In the genomic region with DNA sequence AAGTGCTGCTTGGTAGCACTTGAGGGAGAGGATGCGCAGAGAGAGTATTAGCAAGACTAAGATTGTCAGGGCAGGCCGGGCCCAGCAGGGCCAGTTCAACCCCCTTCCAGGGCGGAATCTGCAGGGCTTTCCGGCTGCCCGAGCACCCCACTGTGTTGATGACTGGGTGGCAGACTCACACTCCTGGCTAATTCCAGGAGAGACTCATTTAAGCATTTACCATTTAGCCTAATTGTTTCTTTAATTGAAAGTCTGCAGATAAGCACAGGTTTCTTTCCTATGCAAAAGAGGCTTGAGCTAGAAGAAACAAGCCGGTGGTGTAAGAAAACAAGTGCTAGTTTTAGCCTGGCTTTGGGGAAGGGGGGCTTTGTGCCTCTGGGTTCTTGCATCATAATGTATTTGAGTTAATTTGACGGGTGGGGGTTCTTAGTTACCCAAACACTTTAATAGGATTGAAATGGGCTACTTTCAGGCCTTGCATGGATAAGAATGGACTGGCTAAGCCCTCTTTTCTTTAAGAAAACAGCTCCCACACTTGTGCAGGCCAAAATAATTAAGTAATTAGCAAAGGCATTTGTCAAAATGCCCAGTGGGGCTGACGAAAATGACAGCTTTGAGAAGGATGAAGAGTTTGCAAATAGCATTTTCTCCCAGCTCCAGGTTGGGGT, we compare ENCODE assay signal across 1 cellular context.
TF ChIP-seq lines count a peak whose summit lies in the region.

No MANE protein-coding gene starts in this region.

TF ChIP-seq in H1, 55 proteins besides CTCF, POLR2A, EP300 and RAD21 (continued from another document):
- no peak for TF ChIP-seq CBX8 (IDR thresholded peaks at IDR 0.05; ENCODE audit: borderline replicate concordance, low read depth, low read length)
- no peak for TF ChIP-seq TAF7 (optimal IDR thresholded peaks at IDR 0.05; ENCODE audit: borderline replicate concordance, low read depth, low read length)
- no peak for TF ChIP-seq NRF1 (IDR thresholded peaks at IDR 0.05; ENCODE audit: low read depth, low read length)
- no peak; the same call in 1 of the 2 replicates for TF ChIP-seq E2F6 (IDR thresholded peaks at IDR 0.05)
- TF ChIP-seq CTBP2 (IDR thresholded peaks at IDR 0.05; ENCODE audit: borderline replicate concordance, insufficient read depth, insufficient read length, low read length) = peak; percentile 93
- TF ChIP-seq, protein P1, sequence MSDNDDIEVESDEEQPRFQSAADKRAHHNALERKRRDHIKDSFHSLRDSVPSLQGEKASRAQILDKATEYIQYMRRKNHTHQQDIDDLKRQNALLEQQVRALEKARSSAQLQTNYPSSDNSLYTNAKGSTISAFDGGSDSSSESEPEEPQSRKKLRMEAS (IDR thresholded peaks at IDR 0.05) = no peak; the same call in 1 of the 2 replicates
- TF ChIP-seq SP1 (IDR thresholded peaks at IDR 0.05; ENCODE audit: low read depth, low read length) = peak; percentile 64
- peak; percentile 35; the same call in 1 of the 2 replicates for TF ChIP-seq TBP (IDR thresholded peaks at IDR 0.05; ENCODE audit: low read depth, low read length)
- TF ChIP-seq EZH2 (IDR thresholded peaks at IDR 0.05; ENCODE audit: low read depth, low read length, severe bottlenecking) = no peak
- TF ChIP-seq BACH1 (IDR thresholded peaks at IDR 0.05; ENCODE audit: low read length) = no peak
- TF ChIP-seq FOSL1 (IDR thresholded peaks at IDR 0.05; ENCODE audit: insufficient read depth, low read depth, low read length) = no peak
- no peak for TF ChIP-seq KDM4A (IDR thresholded peaks at IDR 0.05; ENCODE audit: low read depth, low read length, severe bottlenecking)
- TF ChIP-seq SIRT6 (IDR thresholded peaks at IDR 0.05; ENCODE audit: low read length) = no peak
- TF ChIP-seq GABPA (IDR thresholded peaks at IDR 0.05; ENCODE audit: borderline replicate concordance, insufficient read depth, low read length) = 0 out of 2 replicates have a peak, but pooled peaks have one; percentile 3
- no peak for TF ChIP-seq SP2 (IDR thresholded peaks at IDR 0.05; ENCODE audit: low read length)
- TF ChIP-seq CHD7 (IDR thresholded peaks at IDR 0.05; ENCODE audit: insufficient replicate concordance, low read length) = peak; percentile 96
- no peak for TF ChIP-seq EGR1 (IDR thresholded peaks at IDR 0.05; ENCODE audit: borderline replicate concordance, low read depth, low read length)
- peak; percentile 62; the same call in 1 of the 2 replicates for TF ChIP-seq TCF12 (IDR thresholded peaks at IDR 0.05; ENCODE audit: low read depth, low read length)
- TF ChIP-seq CEBPB (IDR thresholded peaks at IDR 0.05; ENCODE audit: low read depth, low read length) = peak; percentile 97
- no peak for TF ChIP-seq JUN (IDR thresholded peaks at IDR 0.05; ENCODE audit: low read depth, low read length)
- peak; percentile 72 for TF ChIP-seq TEAD4 (IDR thresholded peaks at IDR 0.05; ENCODE audit: low read depth, low read length)
- TF ChIP-seq, protein P2, sequence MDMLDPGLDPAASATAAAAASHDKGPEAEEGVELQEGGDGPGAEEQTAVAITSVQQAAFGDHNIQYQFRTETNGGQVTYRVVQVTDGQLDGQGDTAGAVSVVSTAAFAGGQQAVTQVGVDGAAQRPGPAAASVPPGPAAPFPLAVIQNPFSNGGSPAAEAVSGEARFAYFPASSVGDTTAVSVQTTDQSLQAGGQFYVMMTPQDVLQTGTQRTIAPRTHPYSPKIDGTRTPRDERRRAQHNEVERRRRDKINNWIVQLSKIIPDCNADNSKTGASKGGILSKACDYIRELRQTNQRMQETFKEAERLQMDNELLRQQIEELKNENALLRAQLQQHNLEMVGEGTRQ (IDR thresholded peaks at IDR 0.05; ENCODE audit: low read length) = no peak
- no peak for TF ChIP-seq SRF (IDR thresholded peaks at IDR 0.05; ENCODE audit: low read depth, low read length)
- no peak; the same call in 1 of the 2 replicates for TF ChIP-seq ATF2 (IDR thresholded peaks at IDR 0.05; ENCODE audit: low read length)
- peak; percentile 44; the same call in 1 of the 2 replicates for TF ChIP-seq YY1 (IDR thresholded peaks at IDR 0.05; ENCODE audit: low read depth, low read length)
- peak; percentile 57 to 71; a peak in 2 of 4 replicates for TF ChIP-seq HDAC2 (IDR thresholded peaks at IDR 0.05; ENCODE audit: borderline replicate concordance in 1 of 2, low read depth in 2 of 2, low read length in 2 of 2)
- TF ChIP-seq CHD1 (IDR thresholded peaks at IDR 0.05; ENCODE audit: low read depth, low read length) = no peak
- TF ChIP-seq SUZ12 (IDR thresholded peaks at IDR 0.05; ENCODE audit: low read length) = no peak
- TF ChIP-seq POLR2AphosphoS5 (IDR thresholded peaks at IDR 0.05; ENCODE audit: low read depth, low read length) = no peak; the same call in 1 of the 2 replicates
- no peak for TF ChIP-seq HDAC6 (IDR thresholded peaks at IDR 0.05; ENCODE audit: low read depth, low read length)
- peak; percentile 80 for TF ChIP-seq NANOG (IDR thresholded peaks at IDR 0.05; ENCODE audit: insufficient read depth, low read depth, low read length, poor library complexity, severe bottlenecking)
- no peak for TF ChIP-seq SAP30 (IDR thresholded peaks at IDR 0.05; ENCODE audit: insufficient read depth, insufficient replicate concordance, low read length)
- no peak for TF ChIP-seq BRCA1 (IDR thresholded peaks at IDR 0.05; ENCODE audit: low read depth, low read length)
- 0 out of 4 replicates have a peak, but pooled peaks of 1 of the 2 experiments have one; percentile 14 for TF ChIP-seq SIN3A (conservative IDR thresholded peaks at IDR 0.05 in 1 of 2, IDR thresholded peaks at IDR 0.05 in 1 of 2; ENCODE audit: low read depth in 1 of 2, low read length in 2 of 2)
- TF ChIP-seq CREB1 (IDR thresholded peaks at IDR 0.05) = 0 out of 2 replicates have a peak, but pooled peaks have one; percentile 44
- TF ChIP-seq KDM5A (IDR thresholded peaks at IDR 0.05; ENCODE audit: low read length) = no peak
- TF ChIP-seq ATF3 (IDR thresholded peaks at IDR 0.05; ENCODE audit: insufficient read depth, low read depth, low read length) = no peak
- no peak for TF ChIP-seq SIX5 (IDR thresholded peaks at IDR 0.05; ENCODE audit: low read depth, low read length)
- peak; percentile 81 for TF ChIP-seq JUND (IDR thresholded peaks at IDR 0.05; ENCODE audit: low read length)
- no peak; the same call in 1 of the 2 replicates for TF ChIP-seq SP4 (IDR thresholded peaks at IDR 0.05; ENCODE audit: low read length)
- TF ChIP-seq CBX5 (IDR thresholded peaks at IDR 0.05; ENCODE audit: low read depth, low read length) = no peak
- TF ChIP-seq RXRA (IDR thresholded peaks at IDR 0.05; ENCODE audit: insufficient read depth, low read depth, low read length) = no peak
- TF ChIP-seq ZNF274 (IDR thresholded peaks at IDR 0.05; ENCODE audit: borderline replicate concordance, extremely low read depth, low read length) = no peak
- TF ChIP-seq ASH2L (IDR thresholded peaks at IDR 0.05; ENCODE audit: low read length) = no peak
- 0 out of 2 replicates have a peak, but pooled peaks have one; percentile 17 for TF ChIP-seq GTF2F1 (IDR thresholded peaks at IDR 0.05; ENCODE audit: borderline replicate concordance, low read depth, low read length)
